Comparison of ENCODE assay signal across 8 cellular contexts in the genomic region with DNA sequence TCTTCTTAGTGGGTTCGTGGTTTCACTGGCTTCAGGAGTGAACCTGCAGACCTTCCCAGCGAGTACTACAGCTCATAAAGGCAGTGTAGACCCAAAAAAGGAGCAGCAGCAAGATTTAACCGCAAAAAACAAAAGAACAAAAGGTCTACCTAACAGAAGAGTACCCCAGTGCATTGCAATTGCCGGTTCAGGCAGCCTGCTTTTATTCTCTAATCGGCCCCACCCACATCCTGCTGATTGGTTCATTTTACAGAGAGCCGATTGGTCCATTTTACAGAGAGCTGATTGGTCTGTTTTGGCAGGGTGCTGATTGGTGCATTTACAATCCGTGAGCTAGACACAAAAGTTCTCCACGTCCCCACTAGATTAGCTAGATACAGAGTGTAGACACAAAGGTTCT. TPM values are rescaled to one million over a fixed set of nuclear protein-coding genes. Genes with fewer than 3 reads are reported as not detected.
DNase-seq lines count a peak whose midpoint lies in the region; TF ChIP-seq lines count a peak whose summit lies in the region.
"Had no signal": no experiment of that assay in that cellular context is flagged by ENCODE, and none has a peak within 500 bp of the region (broad histone marks: within the 10 kb centered on the region; RNA-seq: fewer than 3 reads in every experiment).

No MANE protein-coding gene starts in this region.

- peak; percentile 74 for DNase-seq in activated effector memory CD4-positive, alpha-beta T cell treated with anti-CD3 and anti-CD28 coated beads, Interleukin-2, amount 50 U/mL, for 16 hours
- no peak for DNase-seq in activated effector memory CD4-positive, alpha-beta T cell treated with Interleukin-2 at 50 U/mL for 16 hours
- DNase-seq in activated naive CD4-positive, alpha-beta T cell treated with Interleukin-2 at 50 U/mL for 16 hours = peak; percentile 44
- DNase-seq in superior temporal gyrus (ENCODE audit: extremely low spot score) (peak; percentile 35), stomach (no peak), colonic mucosa (no peak)
- DNase-seq: NCI-H1048 had no signal

- no peak overlapping the region for H3K9ac ChIP-seq in colonic mucosa (ENCODE audit: low read depth in 2 of 2, low read length in 2 of 2)

- intact Hi-C loops in stomach (cut with DNase I; ENCODE audit: low total_unique reads) = loop anchor here (10.0 kb wide), 1 partner anchor 76 kb away; a partner anchor contains a TSS
- intact Hi-C loops in colonic mucosa (cut with DNase I) = loop anchor here (10.0 kb wide), 1 partner anchor 176 kb away; no protein-coding TSS in a partner anchor

- TF ChIP-seq CTCF in stomach (IDR thresholded peaks at IDR 0.05) (no peak), colonic mucosa (IDR thresholded peaks at IDR 0.05) (no peak)

- H3K4me3 ChIP-seq in stomach (no peak overlapping the region), colonic mucosa (no peak overlapping the region)

- H3K27me3 ChIP-seq in stomach (no peaks in the 10 kb centered on the region), colonic mucosa (no peaks in the 10 kb centered on the region)
- H3K27me3 ChIP-seq: esophagus muscularis mucosa had no signal

- no peak for TF ChIP-seq EP300 in stomach (IDR thresholded peaks at IDR 0.05)

- H3K36me3 ChIP-seq in stomach (no peaks in the 10 kb centered on the region), colonic mucosa (no peaks in the 10 kb centered on the region)
- H3K36me3 ChIP-seq: esophagus muscularis mucosa had no signal

- H3K4me1 ChIP-seq in stomach (peaks cover 21 to 50% (median 38%) of the 10 kb centered on the region in 4 donors), colonic mucosa (peaks cover 15% of the 10 kb centered on the region)

- H3K9me3 ChIP-seq in stomach (no peaks in the 10 kb centered on the region), colonic mucosa (no peaks in the 10 kb centered on the region)
- H3K9me3 ChIP-seq: esophagus muscularis mucosa had no signal

- WGBS in stomach, 5 donors = 67 to 79% (median 79%) methylated on average over 8 of the region's 8 CpGs

- TF ChIP-seq POLR2A in stomach (IDR thresholded peaks at IDR 0.05) = no peak

- H3K27ac ChIP-seq in stomach = no peak overlapping the region
- no peak overlapping the region for H3K27ac ChIP-seq in colonic mucosa

RNA-seq across cellular contexts. Expression of a gene that starts 2.0 kb away (rescaled TPM):
- total RNA-seq in stomach (100 to 1,000 TPM in 1 of 5 donors, 10 to 100 TPM in 4; 18.7 to 157 (median 36.6) TPM), colonic mucosa (10 to 100 TPM; 41.0 to 42.8 TPM)
- 10 to 100 TPM; 22.2 to 42.6 (median 39.3) TPM for polyA plus RNA-seq in stomach

RNA-seq across cellular contexts. Expression of a gene that starts 4.5 kb away (rescaled TPM):
- total RNA-seq in stomach (10 to 100 TPM in 4 of 5 donors, 1 to 10 TPM in 1; 8.0 to 75.6 (median 22.4) TPM), colonic mucosa (10 to 100 TPM; 24.8 to 66.4 TPM)
- 10 to 100 TPM; 13.1 to 21.7 (median 21.1) TPM for polyA plus RNA-seq in stomach

RNA-seq across cellular contexts. Expression of a gene that starts 22.8 kb away (rescaled TPM):
- 10 to 100 TPM in 3 of 5 donors, 1 to 10 TPM in 2; 3.8 to 81.7 (median 22.0) TPM for total RNA-seq in stomach
- polyA plus RNA-seq in stomach = 10 to 100 TPM; 42.2 to 49.9 (median 42.4) TPM
- 10 to 100 TPM; 21.3 to 28.0 TPM for total RNA-seq in colonic mucosa

RNA-seq across cellular contexts. Expression of a gene that starts 31.2 kb away (rescaled TPM):
- total RNA-seq in stomach (1 to 10 TPM in 2 of 5 donors, under 1 TPM in 1, not detected in 2; 0.43 to 3.1 (median 1.5) TPM), colonic mucosa (1 to 10 TPM in 1 of 2 donors, under 1 TPM in 1; 0.89 to 1.2 TPM)
- polyA plus RNA-seq in stomach = 1 to 10 TPM in 2 of 3 donors, not detected in 1; 1.8 to 3.2 TPM

RNA-seq across cellular contexts. Expression of a gene that starts 31.3 kb away (rescaled TPM):
- total RNA-seq in stomach = 10 to 100 TPM; 17.4 to 47.4 (median 30.9) TPM
- 10 to 100 TPM; 13.7 to 37.6 (median 26.6) TPM for polyA plus RNA-seq in stomach
- total RNA-seq in colonic mucosa = 10 to 100 TPM; 41.8 to 44.1 TPM

Comparison
In these comparisons a context has a peak if more than half of its experiments do, and no peak if none do; other contexts are left out.
1. DNase-seq: peak in activated effector memory CD4-positive, alpha-beta T cell treated with anti-CD3 and anti-CD28 coated beads, Interleukin-2, amount 50 U/mL, for 16 hours (single experiment), activated naive CD4-positive, alpha-beta T cell treated with Interleukin-2 at 50 U/mL for 16 hours (single experiment) and superior temporal gyrus (single experiment); none in activated effector memory CD4-positive, alpha-beta T cell treated with Interleukin-2 at 50 U/mL for 16 hours (single experiment), stomach (single experiment) and colonic mucosa (single experiment).